Comparison of ENCODE assay signal across 1 cellular context in genomic region chr6:137248702-137249101, GRCh38.
TF ChIP-seq lines count a peak whose summit lies in the region.

No MANE protein-coding gene starts in this region.

TF ChIP-seq in GM12878, 131 proteins besides CTCF, POLR2A, EP300 and RAD21 (continued from another document):
- TF ChIP-seq CEBPZ (IDR thresholded peaks at IDR 0.05; ENCODE audit: low read depth, low read length): no peak
- TF ChIP-seq ZNF687 (IDR thresholded peaks at IDR 0.05): 0 out of 2 replicates have a peak, but pooled peaks have one; percentile 18
- no peak for TF ChIP-seq MLLT1 (IDR thresholded peaks at IDR 0.05)
- TF ChIP-seq GATAD2B (conservative IDR thresholded peaks at IDR 0.05; ENCODE audit: low read depth): no peak
- no peak for TF ChIP-seq YBX1 (IDR thresholded peaks at IDR 0.05)
- TF ChIP-seq ATF2 (IDR thresholded peaks at IDR 0.05; ENCODE audit: low read length): no peak
- no peak for TF ChIP-seq SMARCA5 (IDR thresholded peaks at IDR 0.05)
- TF ChIP-seq EGR1 (IDR thresholded peaks at IDR 0.05; ENCODE audit: borderline replicate concordance in 1 of 2, low read depth in 2 of 2, low read length in 2 of 2): no peak
- TF ChIP-seq RELA (IDR thresholded peaks at IDR 0.05; ENCODE audit: borderline replicate concordance, partially characterized antibody): no peak
- TF ChIP-seq USF2 (IDR thresholded peaks at IDR 0.05; ENCODE audit: borderline replicate concordance, low read depth, low read length): no peak; the same call in 1 of the 2 replicates
- TF ChIP-seq NR2C1 (IDR thresholded peaks at IDR 0.05): no peak
- TF ChIP-seq SUPT20H (IDR thresholded peaks at IDR 0.05; ENCODE audit: borderline replicate concordance, control insufficient read depth, low read depth, low read length): no peak
- no peak for TF ChIP-seq FOXM1 (IDR thresholded peaks at IDR 0.05; ENCODE audit: low read depth, low read length)
- no peak for TF ChIP-seq HDAC6 (IDR thresholded peaks at IDR 0.05; ENCODE audit: unreplicated experiment)
- no peak for TF ChIP-seq SIN3A (IDR thresholded peaks at IDR 0.05; ENCODE audit: low read depth, low read length)
TF ChIP-seq in GM12878: peak in this region for 4.
